Comparison of ENCODE assay signal across 8 cellular contexts in the genomic region with DNA sequence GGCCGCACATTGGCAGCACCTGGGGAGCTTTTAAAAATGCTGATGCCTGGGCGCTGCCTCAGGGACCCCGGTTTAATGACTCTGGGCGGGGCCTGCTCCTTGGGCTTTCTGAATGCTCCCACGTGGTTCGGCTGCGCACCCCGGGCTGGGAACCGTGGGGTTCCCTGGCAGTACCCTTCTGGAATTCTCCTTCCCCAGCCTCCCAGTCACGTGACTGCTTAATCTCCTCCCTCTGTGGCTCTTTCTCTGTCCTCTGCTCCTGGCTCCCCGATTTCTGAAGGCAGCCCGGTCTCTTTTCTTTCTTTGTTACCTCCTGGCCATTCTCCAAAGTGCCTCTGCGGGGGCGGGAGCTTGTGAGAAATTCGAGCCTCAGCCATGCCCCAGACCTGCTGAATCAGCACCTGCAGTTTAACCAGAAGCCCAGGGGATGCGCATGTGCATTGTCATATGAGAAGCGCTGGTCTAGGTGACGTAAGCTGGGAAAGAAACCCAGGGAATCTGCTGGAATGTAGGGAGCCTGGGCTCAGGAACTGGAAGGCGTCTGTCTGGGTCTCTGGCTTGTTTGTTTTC. TPM values are rescaled to one million over a fixed set of nuclear protein-coding genes. Genes with fewer than 3 reads are reported as not detected.
DNase-seq lines count a peak whose midpoint lies in the region; ATAC-seq and TF ChIP-seq lines count a peak whose summit lies in the region.

No MANE protein-coding gene starts in this region.

- H3K4me1 ChIP-seq in iPS-15b (ENCODE audit: control insufficient read depth, insufficient read depth, low read length): peaks cover 6% of the 10 kb centered on the region
- H3K4me1 ChIP-seq in stomach: peaks cover 0 to 21% (median 12%) of the 10 kb centered on the region in 4 donors

- no peaks in the 10 kb centered on the region for H3K9me3 ChIP-seq in iPS-15b (ENCODE audit: control insufficient read depth, insufficient read depth, low read length)
- no peaks in the 10 kb centered on the region for H3K9me3 ChIP-seq in stomach

- CTCF ChIA-PET in activated naive CD4-positive, alpha-beta T cell treated with anti-CD3 and anti-CD28 coated beads for 36 hours (lab: Charles Lee): no interaction called here

- H3K27ac ChIP-seq in angular gyrus (ENCODE audit: low read depth, low read length): peak overlapping the region; percentile 76
- H3K27ac ChIP-seq in stomach: peak overlapping the region in 3 of 5 donors; percentile 22 to 66 (median 51)

- TF ChIP-seq EP300 in stomach (IDR thresholded peaks at IDR 0.05): no peak

- TF ChIP-seq CTCF in stomach (IDR thresholded peaks at IDR 0.05): no peak

- H3K36me3 ChIP-seq in iPS-15b (ENCODE audit: control insufficient read depth, insufficient read depth, low read length) (no peaks in the 10 kb centered on the region), stomach (no peaks in the 10 kb centered on the region)

- H3K27ac Mint-ChIP-seq in activated naive CD4-positive, alpha-beta T cell treated with anti-CD3 and anti-CD28 coated beads for 36 hours: no peak overlapping the region
- H3K27ac Mint-ChIP-seq in stimulated activated effector memory CD8-positive, alpha-beta T cell treated with anti-CD3 and anti-CD28 coated beads, Interleukin-12 subunit alpha, Interleukin-12 subunit beta, amount 100 ng/mL, for 72 hours: no peak overlapping the region

- H3K27me3 ChIP-seq in iPS-15b (ENCODE audit: control insufficient read depth, insufficient read depth, low read length): no peaks in the 10 kb centered on the region
- peaks cover 0 to 8% (median 0%) of the 10 kb centered on the region in 3 donors for H3K27me3 ChIP-seq in stomach

- WGBS in stomach, 5 donors: 26 to 61% (median 32%) methylated on average over 11 to 19 of the region's 19 CpGs

- H3K36me3 Mint-ChIP-seq in activated naive CD4-positive, alpha-beta T cell treated with anti-CD3 and anti-CD28 coated beads for 36 hours (ENCODE audit: low read depth): no peaks in the 10 kb centered on the region
- no peaks in the 10 kb centered on the region for H3K36me3 Mint-ChIP-seq in stimulated activated effector memory CD8-positive, alpha-beta T cell treated with anti-CD3 and anti-CD28 coated beads, Interleukin-12 subunit alpha, Interleukin-12 subunit beta, amount 100 ng/mL, for 72 hours

- no peak overlapping the region for H3K4me3 Mint-ChIP-seq in activated naive CD4-positive, alpha-beta T cell treated with anti-CD3 and anti-CD28 coated beads for 36 hours
- H3K4me3 Mint-ChIP-seq in stimulated activated effector memory CD8-positive, alpha-beta T cell treated with anti-CD3 and anti-CD28 coated beads, Interleukin-12 subunit alpha, Interleukin-12 subunit beta, amount 100 ng/mL, for 72 hours: no peak overlapping the region

- H3K9me3 Mint-ChIP-seq in activated naive CD4-positive, alpha-beta T cell treated with anti-CD3 and anti-CD28 coated beads for 36 hours: no peaks in the 10 kb centered on the region
- no peaks in the 10 kb centered on the region for H3K9me3 Mint-ChIP-seq in stimulated activated effector memory CD8-positive, alpha-beta T cell treated with anti-CD3 and anti-CD28 coated beads, Interleukin-12 subunit alpha, Interleukin-12 subunit beta, amount 100 ng/mL, for 72 hours

- DNase-seq in HT-29 (ENCODE audit: low spot score): peak; percentile 5
- peak; percentile 35 for DNase-seq in stomach
- DNase-seq in activated naive CD4-positive, alpha-beta T cell treated with anti-CD3 and anti-CD28 coated beads for 36 hours: no peak
- DNase-seq in stimulated activated CD4-positive, alpha-beta T cell treated with anti-CD3 and anti-CD28 coated beads, Interleukin-4, amount 100 ng/mL, for 1 hour: no peak
- DNase-seq in stimulated activated effector memory CD8-positive, alpha-beta T cell treated with anti-CD3 and anti-CD28 coated beads, Interleukin-12 subunit alpha, Interleukin-12 subunit beta, amount 100 ng/mL, for 72 hours (ENCODE audit: low spot score in 2 of 2): no peak
- DNase-seq in stimulated activated CD4-positive, alpha-beta T cell treated with anti-CD3 and anti-CD28 coated beads, Interleukin-2, amount 100 ng/mL, for 24 hours: no peak

- no peak for TF ChIP-seq POLR2A in stomach (IDR thresholded peaks at IDR 0.05)

- H3K9ac ChIP-seq in iPS-15b (ENCODE audit: low read depth, low read length): no peak overlapping the region

- no peak for ATAC-seq in stimulated activated effector memory CD8-positive, alpha-beta T cell treated with anti-CD3 and anti-CD28 coated beads, Interleukin-12 subunit alpha, Interleukin-12 subunit beta, amount 100 ng/mL, for 72 hours

- peak overlapping the region; percentile 32 for H3K4me3 ChIP-seq in iPS-15b (ENCODE audit: low read depth, low read length)
- peak overlapping the region in 1 of 4 donors; percentile 13 for H3K4me3 ChIP-seq in stomach

- H3K4me1 Mint-ChIP-seq in activated naive CD4-positive, alpha-beta T cell treated with anti-CD3 and anti-CD28 coated beads for 36 hours (ENCODE audit: low read depth): no peaks in the 10 kb centered on the region
- no peaks in the 10 kb centered on the region for H3K4me1 Mint-ChIP-seq in stimulated activated effector memory CD8-positive, alpha-beta T cell treated with anti-CD3 and anti-CD28 coated beads, Interleukin-12 subunit alpha, Interleukin-12 subunit beta, amount 100 ng/mL, for 72 hours

- intact Hi-C loops in stomach (cut with DNase I; ENCODE audit: low total_unique reads): no loop called here
- intact Hi-C loops in activated naive CD4-positive, alpha-beta T cell treated with anti-CD3 and anti-CD28 coated beads for 36 hours (cut with micrococcal nuclease): no loop called here

- H3K27me3 Mint-ChIP-seq in activated naive CD4-positive, alpha-beta T cell treated with anti-CD3 and anti-CD28 coated beads for 36 hours (ENCODE audit: low read depth): peaks cover 6% of the 10 kb centered on the region

RNA-seq across cellular contexts. Expression of gene CLCN4, which starts 16.6 kb away (rescaled TPM):
- 0.26 and 0.31 TPM in 2 replicates for total RNA-seq in HT-29 (2014; rRNA removed; shearing (Covaris generic))
- 10 to 100 TPM in 1 of 5 donors, 1 to 10 TPM in 3, not detected in 1; 2.7 to 22.3 (median 5.3) TPM for total RNA-seq in stomach
- polyA plus RNA-seq in stomach: under 1 TPM; 0.35 to 0.68 (median 0.46) TPM
- total RNA-seq in activated naive CD4-positive, alpha-beta T cell treated with anti-CD3 and anti-CD28 coated beads for 36 hours: not detected

Comparison
In these comparisons a context has a peak if more than half of its experiments do, and no peak if none do; other contexts are left out.
1. DNase-seq: peak in HT-29 (single experiment) and stomach (single experiment); none in activated naive CD4-positive, alpha-beta T cell treated with anti-CD3 and anti-CD28 coated beads for 36 hours (single experiment), stimulated activated CD4-positive, alpha-beta T cell treated with anti-CD3 and anti-CD28 coated beads, Interleukin-4, amount 100 ng/mL, for 1 hour (single experiment), stimulated activated effector memory CD8-positive, alpha-beta T cell treated with anti-CD3 and anti-CD28 coated beads, Interleukin-12 subunit alpha, Interleukin-12 subunit beta, amount 100 ng/mL, for 72 hours (0 of 2) and stimulated activated CD4-positive, alpha-beta T cell treated with anti-CD3 and anti-CD28 coated beads, Interleukin-2, amount 100 ng/mL, for 24 hours (0 of 2).